7 cellular contexts compared by ENCODE assay signal in the genomic region with DNA sequence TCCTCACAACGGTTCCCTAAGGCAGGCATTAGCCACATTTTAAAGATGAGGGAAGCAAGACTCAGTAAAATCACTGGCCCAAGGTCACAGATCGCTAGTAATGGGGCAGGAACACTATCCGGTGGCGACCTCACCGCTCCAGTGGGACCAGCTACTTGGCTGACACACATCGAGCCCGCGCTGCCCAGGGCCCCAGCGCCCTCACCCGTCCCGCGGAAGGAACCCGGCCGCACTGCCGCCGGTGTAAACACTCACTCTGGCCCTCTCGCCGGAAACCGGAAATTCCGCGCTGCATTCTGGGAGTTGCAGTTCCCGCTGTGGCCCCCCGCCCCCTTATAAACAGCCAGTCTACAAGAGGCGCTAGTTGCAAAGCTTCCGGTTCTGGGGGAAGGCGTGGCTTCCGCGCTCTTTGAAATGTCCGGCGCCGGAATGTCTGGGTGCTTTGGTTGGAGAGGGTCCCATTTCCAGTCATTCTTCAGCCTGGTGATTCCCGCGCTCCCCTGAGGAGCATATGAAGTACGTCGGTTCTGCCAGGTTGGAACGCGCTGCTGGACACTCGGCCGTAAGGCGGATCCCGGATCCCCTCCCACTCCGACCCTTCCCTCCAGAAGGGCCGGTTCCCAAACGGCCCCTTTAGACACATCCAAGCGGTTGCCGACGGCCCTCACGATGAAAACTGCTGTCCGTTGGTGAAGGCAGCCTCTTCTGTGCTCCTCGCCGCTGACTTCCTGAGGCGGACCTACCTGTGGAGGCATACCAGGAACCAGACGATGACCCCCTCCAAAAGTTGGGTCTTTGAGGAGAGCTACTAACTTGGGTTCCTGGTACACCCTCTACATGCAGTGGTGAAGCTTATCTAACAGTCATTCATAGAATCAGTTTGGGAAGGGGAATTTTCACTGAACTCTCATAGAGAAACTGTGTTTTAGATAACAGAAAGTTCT. TPM values are rescaled to one million over a fixed set of nuclear protein-coding genes. Genes with fewer than 3 reads are reported as not detected.
DNase-seq lines count a peak whose midpoint lies in the region; ATAC-seq, FAIRE-seq and TF ChIP-seq lines count a peak whose summit lies in the region.

A gene with protein sequence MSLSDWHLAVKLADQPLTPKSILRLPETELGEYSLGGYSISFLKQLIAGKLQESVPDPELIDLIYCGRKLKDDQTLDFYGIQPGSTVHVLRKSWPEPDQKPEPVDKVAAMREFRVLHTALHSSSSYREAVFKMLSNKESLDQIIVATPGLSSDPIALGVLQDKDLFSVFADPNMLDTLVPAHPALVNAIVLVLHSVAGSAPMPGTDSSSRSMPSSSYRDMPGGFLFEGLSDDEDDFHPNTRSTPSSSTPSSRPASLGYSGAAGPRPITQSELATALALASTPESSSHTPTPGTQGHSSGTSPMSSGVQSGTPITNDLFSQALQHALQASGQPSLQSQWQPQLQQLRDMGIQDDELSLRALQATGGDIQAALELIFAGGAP (minus strand): TSS at position 258 of the 944 bp plus-strand sequence. CDS start 2,293 bp downstream, outside the sequence.

- H3K36me3 ChIP-seq in hepatocyte (replicated peaks; ENCODE audit: insufficient read depth, low read depth), result no peaks in the 10 kb centered on the region

- DNase-seq in GM18507 (ENCODE audit: extremely low spot score, insufficient read length, low read depth) (peak; percentile 88), NCI-H2081 (lab: John Stamatoyannopoulos, UW) (peak; percentile 96 to 98), T1000 (lab: John Stamatoyannopoulos, UW) (peak; percentile 93), astrocyte of the hippocampus (ENCODE audit: low read depth, low spot score) (peak; percentile 99), hepatocyte (ENCODE audit: low spot score) (peak; percentile 98), retina (peak; percentile 96)

- H3K79me2 ChIP-seq in hepatocyte, result peaks cover 25% of the 10 kb centered on the region

- FAIRE-seq in GM18507 (lab: Jason Lieb, UNC), result peak; percentile 92

- peak within 1 kb of the TSS; percentile 78 for H2AFZ ChIP-seq in hepatocyte

- ATAC-seq in HG02981 (IDR thresholded peaks at IDR 0.05; ENCODE audit: unreplicated experiment), result peak; percentile 79

- peak within 1 kb of the TSS; percentile 86 for H3K27ac ChIP-seq in hepatocyte

- 1% methylated on average over 53 of the region's 53 CpGs for WGBS in hepatocyte (ENCODE audit: low lambda C conversion rate, missing lambda C conversion rate)

- peak; percentile 31 for TF ChIP-seq CTCF in hepatocyte (IDR thresholded peaks at IDR 0.05; ENCODE audit: poor library complexity)

- no peaks in the 10 kb centered on the region for H3K4me1 ChIP-seq in hepatocyte (ENCODE audit: insufficient read depth)

- no peaks in the 10 kb centered on the region for H3K9me2 ChIP-seq in hepatocyte (replicated peaks; ENCODE audit: insufficient read depth)

- H3K9me3 ChIP-seq in hepatocyte (ENCODE audit: low read depth), result no peaks in the 10 kb centered on the region

- H3K27me3 ChIP-seq in hepatocyte, result no peaks in the 10 kb centered on the region

- H3K4me2 ChIP-seq in hepatocyte, result peak within 1 kb of the TSS; percentile 89

- no peaks in the 10 kb centered on the region for H4K20me1 ChIP-seq in hepatocyte (ENCODE audit: insufficient read depth, poor library complexity, severe bottlenecking)

- peak within 1 kb of the TSS; percentile 52 for H3K4me3 ChIP-seq in hepatocyte

RNA-seq across cellular contexts. Expression of the gene that starts here (rescaled TPM):
- 39.2 and 54.6 TPM in 2 replicates for total RNA-seq in hepatocyte
- polyA plus RNA-seq in hepatocyte, result 50.9 and 60.2 TPM in 2 replicates

Comparison
In these comparisons a context has a peak if more than half of its experiments do, and no peak if none do; other contexts are left out.
1. Peak in every context shown above with its lines: DNase-seq, ATAC-seq, H3K4me3 ChIP-seq and H3K27ac ChIP-seq.